ENCODE assay signal across 5 cellular contexts in the genomic region with DNA sequence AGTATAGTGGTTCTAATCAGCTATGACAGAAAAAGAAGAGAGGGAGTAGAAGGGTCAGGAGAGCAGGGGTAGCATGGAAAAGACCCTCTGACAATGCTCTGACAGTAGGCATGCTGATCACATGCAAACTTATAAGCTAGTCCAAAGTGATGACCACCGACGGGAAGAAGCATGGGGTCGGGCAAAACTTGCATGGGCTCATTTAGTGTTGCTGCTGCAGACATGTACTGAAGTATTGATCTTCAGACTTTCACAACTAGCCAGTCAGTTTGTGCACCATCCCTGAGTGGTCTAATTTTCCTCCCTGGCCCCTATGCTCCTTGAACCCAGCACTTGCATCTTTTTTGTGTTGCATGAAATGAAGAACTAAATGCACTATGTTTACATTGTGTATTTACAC.
"Had no signal": no experiment of that assay in that cellular context is flagged by ENCODE, and none has a peak within 500 bp of the region (broad histone marks: within the 10 kb centered on the region; RNA-seq: fewer than 3 reads in every experiment).

No MANE protein-coding gene starts in this region.

- H3K27ac Mint-ChIP-seq: GM23338, H9 had no signal

- ATAC-seq: GM23338, K562 had no signal

- H3K4me1 Mint-ChIP-seq: GM23338 had no signal

- DNase-seq: H9, HCEC 1CT, IMR-90 had no signal

- H3K9me3 Mint-ChIP-seq: GM23338, H9 had no signal

- H3K4me3 Mint-ChIP-seq: GM23338, H9 had no signal

- H3K4me3 ChIP-seq: GM23338, K562 had no signal
